8 cellular contexts compared by ENCODE assay signal in the genomic region with DNA sequence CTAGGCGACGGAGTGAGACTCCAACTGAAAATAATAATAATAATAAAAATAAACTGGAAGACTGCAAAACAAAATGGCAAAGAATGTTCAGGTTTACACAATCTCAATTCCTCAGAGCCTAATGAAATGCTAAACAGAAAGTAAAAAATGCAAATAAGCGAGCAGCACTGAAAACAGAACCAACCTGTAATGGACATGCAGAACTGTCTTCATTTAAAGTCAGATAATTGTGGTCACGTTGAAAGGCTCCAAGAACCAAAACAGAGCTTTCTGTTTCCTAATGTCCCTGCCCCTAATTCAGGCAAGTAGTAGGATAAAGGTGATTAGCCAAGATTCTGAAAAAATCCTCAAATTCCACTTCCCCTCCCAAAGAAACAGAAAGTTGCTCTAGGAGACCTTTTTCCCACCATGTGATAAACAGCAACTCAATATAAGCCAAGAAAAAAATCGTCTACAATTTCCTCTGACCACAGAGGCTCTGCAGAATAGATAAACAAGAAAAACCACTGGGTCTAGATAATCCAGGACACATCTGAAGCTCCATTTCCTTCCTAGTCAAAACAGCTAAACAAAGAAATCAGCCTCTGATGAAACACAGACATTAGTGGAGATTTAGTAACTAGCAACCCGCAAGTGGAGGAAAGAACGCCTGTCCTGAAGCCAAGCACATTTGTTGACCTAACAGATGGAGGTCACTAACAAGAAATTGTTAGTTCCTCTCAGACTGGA. TPM values are rescaled to one million over a fixed set of nuclear protein-coding genes. Genes with fewer than 3 reads are reported as not detected.
DNase-seq lines count a peak whose midpoint lies in the region; ATAC-seq, FAIRE-seq and TF ChIP-seq lines count a peak whose summit lies in the region.

No MANE protein-coding gene starts in this region.

- POLR2A ChIA-PET in WTC11 (lab: Charles Lee): interaction anchor here (0.6 to 0.7 kb wide), 3 partner anchors 15 to 102 kb away, joined by 3 to 4 read pairs (median 3); no protein-coding TSS in a partner anchor

- no peak overlapping the region for H2AFZ ChIP-seq in keratinocyte (ENCODE audit: control insufficient read depth, low read length)

- no peak for TF ChIP-seq EP300 in upper lobe of left lung (IDR thresholded peaks at IDR 0.05)

- H3K9me3 ChIP-seq in left ventricle myocardium inferior (replicated peaks): no peaks in the 10 kb centered on the region
- no peaks in the 10 kb centered on the region for H3K9me3 ChIP-seq in right atrium auricular region
- no peaks in the 10 kb centered on the region for H3K9me3 ChIP-seq in keratinocyte (ENCODE audit: control insufficient read depth, low read depth, low read length)
- no peaks in the 10 kb centered on the region for H3K9me3 ChIP-seq in upper lobe of left lung

- DNase-seq in left ventricle myocardium inferior (no peak), right atrium auricular region (ENCODE audit: low spot score) (no peak), WTC11 (ENCODE audit: low spot score) (no peak), keratinocyte (ENCODE audit: low read depth, low spot score) (no peak), upper lobe of left lung (no peak), ACHN (no peak), NCI-H774 (lab: John Stamatoyannopoulos, UW) (no peak)

- TF ChIP-seq CTCF in left ventricle myocardium inferior (IDR thresholded peaks at IDR 0.05; ENCODE audit: borderline replicate concordance) (no peak), right atrium auricular region (IDR thresholded peaks at IDR 0.05) (no peak), WTC11 (IDR thresholded peaks at IDR 0.05) (no peak), keratinocyte (optimal IDR thresholded peaks at IDR 0.05 in 1 of 3, IDR thresholded peaks at IDR 0.05 in 1 of 3, conservative IDR thresholded peaks at IDR 0.05 in 1 of 3; ENCODE audit: extremely low read depth in 1 of 3, insufficient read depth in 2 of 3, low read length in 3 of 3) (no peak), upper lobe of left lung (IDR thresholded peaks at IDR 0.05) (no peak)

- H3K4me3 Mint-ChIP-seq in WTC11: peak overlapping the region; percentile 13; the same call in 1 of the 2 replicates

- in situ Hi-C loops in ACHN (cut with HindIII; ENCODE audit: low pct_ligation_motif_present, low pct_unique_long_range_greater_than_20kb, low sequenced_read_pairs): no loop called here

- peak overlapping the region; percentile 26 for H3K27ac ChIP-seq in left ventricle myocardium inferior (replicated peaks)
- H3K27ac ChIP-seq in right atrium auricular region: peak overlapping the region in 1 of 2 donors; percentile 18
- no peak overlapping the region for H3K27ac ChIP-seq in keratinocyte (ENCODE audit: control insufficient read depth, insufficient read depth, low read length)
- peak overlapping the region; percentile 56 to 80 (median 74) for H3K27ac ChIP-seq in upper lobe of left lung

- peaks cover 79% of the 10 kb centered on the region for H3K79me2 ChIP-seq in keratinocyte (ENCODE audit: control insufficient read depth, insufficient read depth, low read length)

- intact Hi-C loops in left ventricle myocardium inferior (cut with micrococcal nuclease): loop anchor here (10.0 kb wide), 1 partner anchor 355 kb away; a partner anchor contains a TSS

- H3K4me3 ChIP-seq in left ventricle myocardium inferior (peak overlapping the region; percentile 10), right atrium auricular region (no peak overlapping the region), keratinocyte (ENCODE audit: control insufficient read depth in 2 of 3, extremely low read depth in 1 of 3, insufficient read depth in 2 of 3, low read depth in 1 of 3, low read length in 3 of 3) (no peak overlapping the region), upper lobe of left lung (peak overlapping the region in 2 of 4 donors; percentile 1 to 4)

- no peak overlapping the region for H3K27ac Mint-ChIP-seq in WTC11

- peaks cover 2% of the 10 kb centered on the region; the same call in 1 of the 2 replicates for H3K27me3 Mint-ChIP-seq in WTC11 (ENCODE audit: low read depth)

- no peak for FAIRE-seq in keratinocyte (lab: Jason Lieb, UNC)

- H3K9me3 Mint-ChIP-seq in WTC11: no peaks in the 10 kb centered on the region

- ATAC-seq in HG03354 (IDR thresholded peaks at IDR 0.05; ENCODE audit: poor library complexity, severe bottlenecking, unreplicated experiment) (peak; percentile 31), WTC11 (no peak), upper lobe of left lung (ENCODE audit: low FRiP score in 2 of 2) (no peak)

- peak overlapping the region; percentile 7 for H3K4me2 ChIP-seq in keratinocyte (ENCODE audit: control insufficient read depth, extremely low read depth, insufficient read depth, low read depth, low read length)

- no peaks in the 10 kb centered on the region for H3K9me1 ChIP-seq in keratinocyte (ENCODE audit: control insufficient read depth, extremely low read depth, insufficient read depth, low read length)

- no peak overlapping the region for H3K9ac ChIP-seq in keratinocyte (ENCODE audit: control insufficient read depth, extremely low read depth, insufficient read depth, low read length)

- no peaks in the 10 kb centered on the region for H3K36me3 ChIP-seq in left ventricle myocardium inferior
- no peaks in the 10 kb centered on the region for H3K36me3 ChIP-seq in right atrium auricular region
- no peaks in the 10 kb centered on the region for H3K36me3 ChIP-seq in keratinocyte (ENCODE audit: control insufficient read depth in 2 of 2, extremely low read depth in 1 of 2, insufficient read depth in 2 of 2, low read length in 2 of 2)
- H3K36me3 ChIP-seq in upper lobe of left lung: no peaks in the 10 kb centered on the region

- dilution Hi-C loops in keratinocyte (cut with MboI; ENCODE audit: extremely low pct_ligation_motif_present, low sequenced_read_pairs): no loop called here

- no peaks in the 10 kb centered on the region for H4K20me1 ChIP-seq in keratinocyte (ENCODE audit: control insufficient read depth, extremely low read depth, insufficient read depth, low read length)

- CTCF ChIA-PET in WTC11 (lab: Charles Lee): no interaction called here

- H3K4me1 ChIP-seq in left ventricle myocardium inferior: peaks cover 50% of the 10 kb centered on the region
- H3K4me1 ChIP-seq in right atrium auricular region: peaks cover 0 to 4% of the 10 kb centered on the region in 2 donors
- peaks cover 8% of the 10 kb centered on the region for H3K4me1 ChIP-seq in keratinocyte (ENCODE audit: control insufficient read depth, extremely low read depth, insufficient read depth, low read length)
- H3K4me1 ChIP-seq in upper lobe of left lung: peaks cover 14 to 44% (median 25%) of the 10 kb centered on the region in 4 donors

- 40 to 43% methylated on average over 7 of the region's 7 CpGs for whole genome bisulfite sequencing in upper lobe of left lung, 2 donors

- peaks cover 24% of the 10 kb centered on the region for H3K4me1 Mint-ChIP-seq in WTC11

- H3K27me3 ChIP-seq in left ventricle myocardium inferior (ENCODE audit: low read depth) (no peaks in the 10 kb centered on the region), right atrium auricular region (no peaks in the 10 kb centered on the region), keratinocyte (ENCODE audit: control insufficient read depth, extremely low read depth, insufficient read depth, low read length) (no peaks in the 10 kb centered on the region), upper lobe of left lung (no peaks in the 10 kb centered on the region)

- TF ChIP-seq POLR2A in upper lobe of left lung (IDR thresholded peaks at IDR 0.05): no peak

- peaks cover 3% of the 10 kb centered on the region; the same call in 1 of the 2 replicates for H3K36me3 Mint-ChIP-seq in WTC11

TF ChIP-seq in WTC11, 78 proteins besides CTCF, POLR2A, EP300 and RAD21:
- TF ChIP-seq, protein P1, sequence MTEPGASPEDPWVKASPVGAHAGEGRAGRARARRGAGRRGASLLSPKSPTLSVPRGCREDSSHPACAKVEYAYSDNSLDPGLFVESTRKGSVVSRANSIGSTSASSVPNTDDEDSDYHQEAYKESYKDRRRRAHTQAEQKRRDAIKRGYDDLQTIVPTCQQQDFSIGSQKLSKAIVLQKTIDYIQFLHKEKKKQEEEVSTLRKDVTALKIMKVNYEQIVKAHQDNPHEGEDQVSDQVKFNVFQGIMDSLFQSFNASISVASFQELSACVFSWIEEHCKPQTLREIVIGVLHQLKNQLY (CRISPR knock-in tag; IDR thresholded peaks at IDR 0.05): no peak
- TF ChIP-seq SOX15 (CRISPR knock-in tag; IDR thresholded peaks at IDR 0.05) (no peak), NFATC4 (CRISPR knock-in tag; IDR thresholded peaks at IDR 0.05) (no peak), FOXK1 (CRISPR knock-in tag; IDR thresholded peaks at IDR 0.05) (no peak), KAT7 (CRISPR knock-in tag; IDR thresholded peaks at IDR 0.05; ENCODE audit: borderline replicate concordance) (no peak), TP53 (CRISPR knock-in tag; IDR thresholded peaks at IDR 0.05) (no peak)

RNA-seq across cellular contexts. Expression of a gene that starts 3.0 kb away (rescaled TPM):
- 6.9 TPM for total RNA-seq in left ventricle myocardium inferior
- total RNA-seq in right atrium auricular region: 10 to 100 TPM in 1 of 2 donors, 1 to 10 TPM in 1; 6.1 to 10.4 TPM
- 60.3 to 65.7 TPM (median 61.3 TPM) in 3 replicates for total RNA-seq in WTC11 (2021)
- 8.3 to 20.2 TPM (median 8.4 TPM) in 3 replicates for polyA plus RNA-seq in keratinocyte
- 7.9 TPM for polyA plus RNA-seq in keratinocyte (2011; ENCODE audit: low read depth)
- polyA plus RNA-seq in keratinocyte (2011; cell fraction: cytosol; rRNA removed): 4.2 and 11.0 TPM in 2 replicates
- polyA plus RNA-seq in keratinocyte (2011; cell fraction: nucleus; rRNA removed): 12.7 and 17.6 TPM in 2 replicates
- 3.0 and 9.4 TPM in 2 replicates for polyA plus RNA-seq in keratinocyte (2012; ENCODE audit: low replicate concordance)
- polyA minus RNA-seq in keratinocyte: 1.2 to 15.0 TPM (median 3.1 TPM) in 3 replicates
- polyA minus RNA-seq in keratinocyte (2011; cell fraction: cytosol; rRNA and poly(A)+ RNA removed): 8.1 TPM
- polyA minus RNA-seq in keratinocyte (2011; cell fraction: nucleus; rRNA and poly(A)+ RNA removed): 7.8 and 15.3 TPM in 2 replicates
- 10 to 100 TPM; 19.2 to 58.7 (median 30.5) TPM for total RNA-seq in upper lobe of left lung
